Comparison of ENCODE assay signal across 33 cellular contexts in genomic region chr17:21686165-21687015, GRCh38. TPM values are rescaled to one million over a fixed set of nuclear protein-coding genes. Genes with fewer than 3 reads are reported as not detected.
"Had no signal": no experiment of that assay in that cellular context is flagged by ENCODE, and none has a peak within 500 bp of the region (broad histone marks: within the 10 kb centered on the region; RNA-seq: fewer than 3 reads in every experiment).

No MANE protein-coding gene starts in this region.

- H3K27me3 Mint-ChIP-seq: activated CD4-positive, alpha-beta T cell treated with anti-CD3 and anti-CD28 coated beads for 36 hours; activated CD4-positive, alpha-beta T cell treated with anti-CD3 and anti-CD28 coated beads, Interleukin-2, amount 10 ng/mL, durations not matched to agents 7 days and 5 days; activated naive CD8-positive, alpha-beta T cell treated with anti-CD3 and anti-CD28 coated beads for 36 hours had no signal

- H3K27ac ChIP-seq: brain microvascular endothelial cell, Peyer's patch, SJSA1 had no signal

- H3K9me3 Mint-ChIP-seq: activated naive CD8-positive, alpha-beta T cell treated with anti-CD3 and anti-CD28 coated beads for 36 hours; activated T-cell treated with anti-CD3 and anti-CD28 coated beads, Interleukin-2, amount 50 U/mL, for 4 hours; T-helper 2 cell treated with Interferon-gamma antibody and Interleukin-4, amounts not matched to agents 5 μg/mL and 100 μg/mL, for 36 hours had no signal

- DNase-seq: activated CD4-positive, alpha-beta T cell treated with anti-CD3 and anti-CD28 coated beads for 36 hours; activated CD4-positive, alpha-beta T cell treated with anti-CD3 and anti-CD28 coated beads, Interleukin-2, amount 10 ng/mL, durations not matched to agents 7 days and 5 days; activated CD4-positive, alpha-beta T cell treated with anti-CD3 and anti-CD28 coated beads, Interleukin-2, amount 50 U/mL, for 48 hours; activated CD8-positive, alpha-beta T cell treated with anti-CD3 and anti-CD28 coated beads, Interleukin-2, amount 10 ng/mL, durations not matched to agents 7 days and 5 days; activated naive CD4-positive, alpha-beta T cell; activated naive CD4-positive, alpha-beta T cell treated with anti-CD3 and anti-CD28 coated beads, Interleukin-2, amount 50 U/mL, for 16 hours; activated naive CD8-positive, alpha-beta T cell treated with anti-CD3 and anti-CD28 coated beads for 36 hours; activated T-cell treated with anti-CD3 and anti-CD28 coated beads for 4 hours; activated T-cell treated with anti-CD3 and anti-CD28 coated beads, Interleukin-2, amount 50 U/mL, for 4 hours; amniotic stem cell; brain microvascular endothelial cell; central memory CD4-positive, alpha-beta T cell; NCI-H1048; NCI-H1105 treated with DMSO at 0.1 percent for 48 hours; NCI-H1436; NCI-H1694; NCI-H2081 treated with DMSO at 0.1 percent for 48 hours; NCI-H345; NCI-H510A; NCI-H526; NCI-H748 treated with DMSO at 0.1 percent for 48 hours; NK-92 treated with Interleukin-12 subunit alpha and Interleukin-12 subunit beta, amount 100 ng/mL, for 24 hours; PC-3; SHP77 treated with DMSO at 0.1 percent for 48 hours had no signal

- H3K4me3 Mint-ChIP-seq: activated CD4-positive, alpha-beta T cell treated with anti-CD3 and anti-CD28 coated beads for 36 hours; activated CD4-positive, alpha-beta T cell treated with anti-CD3 and anti-CD28 coated beads, Interleukin-2, amount 10 ng/mL, durations not matched to agents 7 days and 5 days; activated CD8-positive, alpha-beta T cell treated with anti-CD3 and anti-CD28 coated beads, Interleukin-2, amount 10 ng/mL, durations not matched to agents 7 days and 5 days; activated naive CD8-positive, alpha-beta T cell treated with anti-CD3 and anti-CD28 coated beads for 36 hours; activated T-cell treated with anti-CD3 and anti-CD28 coated beads, Interleukin-2, amount 50 U/mL, for 4 hours; activated T-helper 1 cell treated with anti-CD3 and anti-CD28 coated beads, Interleukin-12 subunit alpha, Interleukin-12 subunit beta, Interleukin-2, Interleukin-4 antibody, amounts not matched to agents 30 ng/mL and 10 ng/mL and 1 ng/mL, durations not matched to agents 14 hours and 24 hours and 36 hours; T-helper 1 cell treated with Interleukin-12 subunit alpha and Interleukin-12 subunit beta and Interleukin-4 antibody, amounts not matched to agents 30 μg/mL and 1 μg/mL, for 36 hours; T-helper 2 cell treated with Interferon-gamma antibody and Interleukin-4, amounts not matched to agents 5 μg/mL and 100 μg/mL, for 36 hours; WTC11 had no signal

- H3K36me3 ChIP-seq: brain microvascular endothelial cell, Peyer's patch, SJSA1 had no signal

- H3K4me1 Mint-ChIP-seq: activated CD4-positive, alpha-beta T cell treated with anti-CD3 and anti-CD28 coated beads for 36 hours; activated CD4-positive, alpha-beta T cell treated with anti-CD3 and anti-CD28 coated beads, Interleukin-2, amount 10 ng/mL, durations not matched to agents 7 days and 5 days; activated naive CD8-positive, alpha-beta T cell treated with anti-CD3 and anti-CD28 coated beads for 36 hours; WTC11 had no signal

- H3K4me1 ChIP-seq: Peyer's patch, SJSA1 had no signal

- H3K27ac Mint-ChIP-seq: activated CD4-positive, alpha-beta T cell treated with anti-CD3 and anti-CD28 coated beads for 36 hours; activated CD4-positive, alpha-beta T cell treated with anti-CD3 and anti-CD28 coated beads, Interleukin-2, amount 10 ng/mL, durations not matched to agents 7 days and 5 days; activated CD8-positive, alpha-beta T cell treated with anti-CD3 and anti-CD28 coated beads, Interleukin-2, amount 10 ng/mL, durations not matched to agents 7 days and 5 days; activated naive CD8-positive, alpha-beta T cell treated with anti-CD3 and anti-CD28 coated beads for 36 hours; activated T-helper 1 cell treated with anti-CD3 and anti-CD28 coated beads, Interleukin-12 subunit alpha, Interleukin-12 subunit beta, Interleukin-2, Interleukin-4 antibody, amounts not matched to agents 30 ng/mL and 10 ng/mL and 1 ng/mL, durations not matched to agents 14 hours and 24 hours and 36 hours; T-helper 1 cell treated with Interleukin-12 subunit alpha and Interleukin-12 subunit beta and Interleukin-4 antibody, amounts not matched to agents 30 μg/mL and 1 μg/mL, for 36 hours; T-helper 2 cell treated with Interferon-gamma antibody and Interleukin-4, amounts not matched to agents 5 μg/mL and 100 μg/mL, for 36 hours; WTC11 had no signal

- H3K27me3 ChIP-seq: brain microvascular endothelial cell, Peyer's patch, SJSA1 had no signal

- H3K9me3 ChIP-seq: Peyer's patch, SJSA1 had no signal

- H3K4me3 ChIP-seq: Peyer's patch, SJSA1 had no signal

- H3K36me3 Mint-ChIP-seq: activated naive CD8-positive, alpha-beta T cell treated with anti-CD3 and anti-CD28 coated beads for 36 hours had no signal

RNA-seq across cellular contexts. Expression of gene KCNJ18, which starts 5.9 kb away (rescaled TPM):
- total RNA-seq: activated CD4-positive, alpha-beta T cell treated with anti-CD3 and anti-CD28 coated beads for 36 hours; activated CD4-positive, alpha-beta T cell treated with anti-CD3 and anti-CD28 coated beads, Interleukin-2, amount 10 ng/mL, durations not matched to agents 7 days and 5 days; activated CD8-positive, alpha-beta T cell treated with anti-CD3 and anti-CD28 coated beads, Interleukin-2, amount 10 ng/mL, durations not matched to agents 7 days and 5 days; activated T-cell treated with anti-CD3 and anti-CD28 coated beads, Interleukin-2, amount 50 U/mL, for 4 hours; activated T-helper 1 cell treated with anti-CD3 and anti-CD28 coated beads, Interleukin-12 subunit alpha, Interleukin-12 subunit beta, Interleukin-2, Interleukin-4 antibody, amounts not matched to agents 30 ng/mL and 10 ng/mL and 1 ng/mL, durations not matched to agents 14 hours and 24 hours and 36 hours; aorta; cerebellum; MCF 10A; Peyer's patch; SJSA1; WTC11 had no signal
